ENCODE assay signal across 1 cellular context in genomic region chr9:2663886-2664674, GRCh38.
TF ChIP-seq lines count a peak whose summit lies in the region.

No MANE protein-coding gene starts in this region.

TF ChIP-seq in IMR-90, 13 proteins besides CTCF, POLR2A, EP300 and RAD21 (continued from another document):
- TF ChIP-seq USF2 (IDR thresholded peaks at IDR 0.05; ENCODE audit: low read depth, low read length) = no peak
- TF ChIP-seq FOS (IDR thresholded peaks at IDR 0.05; ENCODE audit: low read depth, low read length) = no peak
- TF ChIP-seq, protein P1, sequence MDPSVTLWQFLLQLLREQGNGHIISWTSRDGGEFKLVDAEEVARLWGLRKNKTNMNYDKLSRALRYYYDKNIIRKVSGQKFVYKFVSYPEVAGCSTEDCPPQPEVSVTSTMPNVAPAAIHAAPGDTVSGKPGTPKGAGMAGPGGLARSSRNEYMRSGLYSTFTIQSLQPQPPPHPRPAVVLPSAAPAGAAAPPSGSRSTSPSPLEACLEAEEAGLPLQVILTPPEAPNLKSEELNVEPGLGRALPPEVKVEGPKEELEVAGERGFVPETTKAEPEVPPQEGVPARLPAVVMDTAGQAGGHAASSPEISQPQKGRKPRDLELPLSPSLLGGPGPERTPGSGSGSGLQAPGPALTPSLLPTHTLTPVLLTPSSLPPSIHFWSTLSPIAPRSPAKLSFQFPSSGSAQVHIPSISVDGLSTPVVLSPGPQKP (IDR thresholded peaks at IDR 0.05; ENCODE audit: borderline replicate concordance, low read depth, low read length) = no peak
- no peak for TF ChIP-seq SMC3 (IDR thresholded peaks at IDR 0.05; ENCODE audit: low read depth, low read length)
- TF ChIP-seq BHLHE40 (IDR thresholded peaks at IDR 0.05; ENCODE audit: low read depth, low read length) = no peak
- no peak for TF ChIP-seq RFX5 (IDR thresholded peaks at IDR 0.05; ENCODE audit: low read depth, low read length)
- no peak for TF ChIP-seq NFE2L2 (IDR thresholded peaks at IDR 0.05; ENCODE audit: low read depth, low read length)
- no peak for TF ChIP-seq MAZ (IDR thresholded peaks at IDR 0.05; ENCODE audit: borderline replicate concordance, low read depth, low read length)
